ENCODE assay signal across 21 cellular contexts in the genomic region with DNA sequence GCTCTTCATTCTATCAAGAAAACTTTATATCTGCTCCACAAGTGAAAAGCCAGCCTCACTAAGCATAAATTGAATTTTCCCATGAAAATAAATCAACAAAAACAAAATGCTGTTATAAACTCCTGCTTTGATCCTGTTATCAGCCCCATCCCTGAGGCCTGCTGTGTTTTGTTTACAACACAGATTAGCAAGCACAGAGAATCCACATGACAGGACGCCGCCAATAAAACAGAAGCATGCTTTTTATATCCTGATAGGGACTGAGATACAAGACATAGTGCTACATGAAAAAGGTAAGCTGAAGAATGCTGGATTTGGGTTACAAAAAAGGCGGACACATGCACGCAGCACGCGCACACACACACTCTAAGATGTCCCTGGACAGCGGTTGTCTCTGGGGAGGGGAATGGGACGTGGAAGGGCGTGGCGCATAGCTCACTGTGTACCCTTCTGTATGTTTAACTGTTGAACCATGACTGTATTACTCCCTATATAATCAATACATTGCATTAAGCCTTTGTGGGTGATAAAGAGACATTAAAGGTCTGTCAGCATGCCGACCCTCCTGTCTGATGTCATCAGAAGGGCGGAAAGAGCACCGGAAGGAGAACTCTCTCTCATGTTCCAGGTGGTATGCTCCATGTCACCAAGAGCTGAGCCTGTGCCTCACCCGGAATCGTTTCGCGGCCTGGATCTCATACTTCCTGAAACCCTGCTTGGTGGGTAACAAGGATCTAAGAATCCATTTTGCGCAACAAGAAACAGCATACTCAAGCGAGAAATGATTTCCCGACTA.
A peak's percentile ranks its signal among the peaks of the same experiment; 100 is the strongest.
DNase-seq lines count a peak whose midpoint lies in the region; ATAC-seq and TF ChIP-seq lines count a peak whose summit lies in the region.
"Had no signal": no experiment of that assay in that cellular context is flagged by ENCODE, and none has a peak within 500 bp of the region (broad histone marks: within the 10 kb centered on the region; RNA-seq: fewer than 3 reads in every experiment).

No MANE protein-coding gene starts in this region.

- H3K4me3 Mint-ChIP-seq in stimulated activated effector memory CD8-positive, alpha-beta T cell treated with anti-CD3 and anti-CD28 coated beads, Interleukin-12 subunit alpha, Interleukin-12 subunit beta, amount 100 ng/mL, for 72 hours = no peak overlapping the region
- H3K4me3 Mint-ChIP-seq: CD4-positive, CD25-positive, alpha-beta regulatory T cell had no signal

- no peak overlapping the region for H3K27ac ChIP-seq in heart right ventricle
- H3K27ac ChIP-seq in spleen = no peak overlapping the region

- no peak overlapping the region for H3K27ac Mint-ChIP-seq in stimulated activated effector memory CD8-positive, alpha-beta T cell treated with anti-CD3 and anti-CD28 coated beads, Interleukin-12 subunit alpha, Interleukin-12 subunit beta, amount 100 ng/mL, for 72 hours

- peaks cover 70% of the 10 kb centered on the region for H3K4me1 Mint-ChIP-seq in stimulated activated effector memory CD8-positive, alpha-beta T cell treated with anti-CD3 and anti-CD28 coated beads, Interleukin-12 subunit alpha, Interleukin-12 subunit beta, amount 100 ng/mL, for 72 hours

- H3K36me3 Mint-ChIP-seq in stimulated activated effector memory CD8-positive, alpha-beta T cell treated with anti-CD3 and anti-CD28 coated beads, Interleukin-12 subunit alpha, Interleukin-12 subunit beta, amount 100 ng/mL, for 72 hours = peaks cover 12% of the 10 kb centered on the region

- ATAC-seq in Right ventricle myocardium superior (ENCODE audit: poor library complexity) (no peak), heart right ventricle (no peak), omental fat pad (ENCODE audit: low FRiP score) (no peak)
- ATAC-seq in stimulated activated effector memory CD8-positive, alpha-beta T cell treated with anti-CD3 and anti-CD28 coated beads, Interleukin-12 subunit alpha, Interleukin-12 subunit beta, amount 100 ng/mL, for 72 hours = no peak

- WGBS in heart right ventricle, 2 donors = 86 to 87% methylated on average over 20 of the region's 20 CpGs
- WGBS in spleen, 5 donors = 90 to 95% (median 94%) methylated on average over 19 to 20 of the region's 20 CpGs

- no peak for TF ChIP-seq POLR2A in spleen (IDR thresholded peaks at IDR 0.05)

- TF ChIP-seq CTCF in heart right ventricle (IDR thresholded peaks at IDR 0.05) (no peak), LNCaP clone FGC (IDR thresholded peaks at IDR 0.05; ENCODE audit: control insufficient read depth, extremely low read depth, insufficient read depth) (no peak), fibroblast of villous mesenchyme (IDR thresholded peaks at IDR 0.05; ENCODE audit: insufficient read depth, low read depth, low read length) (no peak), spleen (IDR thresholded peaks at IDR 0.05 in 8 of 11, conservative IDR thresholded peaks at IDR 0.05 in 3 of 11) (no peak), omental fat pad (IDR thresholded peaks at IDR 0.05) (no peak)

- H3K4me1 ChIP-seq in heart right ventricle (peaks cover 0 to 35% (median 21%) of the 10 kb centered on the region in 9 donors), spleen (peaks cover 17 to 96% (median 49%) of the 10 kb centered on the region in 6 donors)

- no peaks in the 10 kb centered on the region for H3K9me3 Mint-ChIP-seq in stimulated activated effector memory CD8-positive, alpha-beta T cell treated with anti-CD3 and anti-CD28 coated beads, Interleukin-12 subunit alpha, Interleukin-12 subunit beta, amount 100 ng/mL, for 72 hours
- H3K9me3 Mint-ChIP-seq: CD4-positive, CD25-positive, alpha-beta regulatory T cell had no signal

- H3K4me3 ChIP-seq in heart right ventricle (no peak overlapping the region), LNCaP clone FGC (ENCODE audit: low read depth, low read length) (no peak overlapping the region), fibroblast of villous mesenchyme (ENCODE audit: low read depth, low read length) (no peak overlapping the region), spleen (no peak overlapping the region)

- intact Hi-C loops in Right ventricle myocardium superior (cut with DNase I) (no loop called here), heart right ventricle (cut with DNase I) (loop anchor here in 1 of 10 donors (5.0 kb wide), 1 partner anchor 67 kb away; no protein-coding TSS in a partner anchor), spleen (cut with DNase I; ENCODE audit: low total_unique reads) (no loop called here)

- H3K27me3 ChIP-seq in heart right ventricle = no peaks in the 10 kb centered on the region
- no peaks in the 10 kb centered on the region for H3K27me3 ChIP-seq in spleen (replicated peaks in 1 of 7)

- H3K9me3 ChIP-seq in heart right ventricle (no peaks in the 10 kb centered on the region), spleen (no peaks in the 10 kb centered on the region)

- peaks cover 0 to 39% (median 0%) of the 10 kb centered on the region in 9 donors for H3K36me3 ChIP-seq in heart right ventricle
- peaks cover 0 to 82% (median 12%) of the 10 kb centered on the region in 6 donors for H3K36me3 ChIP-seq in spleen

- peak; percentile 21 for DNase-seq in Right ventricle myocardium superior
- no peak for DNase-seq in heart right ventricle
- DNase-seq in LNCaP clone FGC (ENCODE audit: low read depth) = peak; percentile 35
- DNase-seq in fibroblast of villous mesenchyme (ENCODE audit: low read depth) = peak; percentile 14
- peak; percentile 44 for DNase-seq in spleen
- DNase-seq in omental fat pad (ENCODE audit: low spot score) = no peak
- DNase-seq in stimulated activated effector memory CD8-positive, alpha-beta T cell treated with anti-CD3 and anti-CD28 coated beads, Interleukin-12 subunit alpha, Interleukin-12 subunit beta, amount 100 ng/mL, for 72 hours (ENCODE audit: low spot score in 2 of 2) = no peak
- DNase-seq in stimulated activated naive CD4-positive, alpha-beta T cell (lab: John Stamatoyannopoulos, UW) = no peak
- DNase-seq: CD4-positive, CD25-positive, alpha-beta regulatory T cell; COR-L47; DMS 273 treated with DMSO at 0.1 percent for 48 hours; DND-41; Karpas-422; MM.1S; NCI-H1092; NCI-H1436 treated with DMSO at 0.1 percent for 48 hours; NCI-H2029; NCI-H2171; NCI-H446; OCI-M1; SHP77 treated with DMSO at 0.1 percent for 48 hours had no signal

Comparison
In these comparisons a context has a peak if more than half of its experiments do, and no peak if none do; other contexts are left out.
1. DNase-seq: peak in Right ventricle myocardium superior (single experiment), LNCaP clone FGC (single experiment), fibroblast of villous mesenchyme (single experiment) and spleen (single experiment); none in heart right ventricle (0 of 2), omental fat pad (single experiment), stimulated activated effector memory CD8-positive, alpha-beta T cell treated with anti-CD3 and anti-CD28 coated beads, Interleukin-12 subunit alpha, Interleukin-12 subunit beta, amount 100 ng/mL, for 72 hours (0 of 2) and stimulated activated naive CD4-positive, alpha-beta T cell (0 of 6).